10 cellular contexts compared by ENCODE assay signal in genomic region chr9:137303031-137303892, GRCh38. TPM values are rescaled to one million over a fixed set of nuclear protein-coding genes. Genes with fewer than 3 reads are reported as not detected.
DNase-seq lines count a peak whose midpoint lies in the region; ATAC-seq and TF ChIP-seq lines count a peak whose summit lies in the region.
"Had no signal": no experiment of that assay in that cellular context is flagged by ENCODE, and none has a peak within 500 bp of the region (broad histone marks: within the 10 kb centered on the region; RNA-seq: fewer than 3 reads in every experiment).

No MANE protein-coding gene starts in this region.

- H3K27ac ChIP-seq in mammary epithelial cell (ENCODE audit: insufficient read depth, low read depth, low read length) (peak overlapping the region; percentile 20), lower lobe of right lung (peak overlapping the region; percentile 73), transverse colon (peak overlapping the region; percentile 86 to 98 (median 96))
- H3K27ac ChIP-seq: HL-60 had no signal

- ATAC-seq in lower lobe of right lung = no peak
- no peak for ATAC-seq in GM19455 (IDR thresholded peaks at IDR 0.05; ENCODE audit: unreplicated experiment)

- dilution Hi-C loops in mammary epithelial cell (cut with HindIII; ENCODE audit: low sequenced_read_pairs) = no loop called here

- H3K4me3 Mint-ChIP-seq in activated T-cell treated with anti-CD3 and anti-CD28 coated beads, Interleukin-2, amount 50 U/mL, for 24 hours = peak overlapping the region; percentile 20

- intact Hi-C loops in mammary epithelial cell (cut with micrococcal nuclease) (loop anchor here (1.0 kb wide), 1 partner anchor 8 kb away; no protein-coding TSS in a partner anchor), lower lobe of right lung (cut with DNase I) (no loop called here), transverse colon (cut with DNase I; ENCODE audit: low total_unique reads) (no loop called here)

- BruUV-seq in mammary epithelial cell (replicated peaks; lab: Mats Ljungman, UMichigan) = no TSS peak

- peaks cover 2% of the 10 kb centered on the region for H3K27me3 ChIP-seq in mammary epithelial cell (ENCODE audit: insufficient read depth, low read length)
- H3K27me3 ChIP-seq in lower lobe of right lung (ENCODE audit: low read depth) = peaks cover 41% of the 10 kb centered on the region
- peaks cover 33% of the 10 kb centered on the region for H3K27me3 ChIP-seq in transverse colon

- H3K9ac ChIP-seq in mammary epithelial cell (ENCODE audit: insufficient read depth, low read length) = peak overlapping the region; percentile 36

- H2AFZ ChIP-seq in mammary epithelial cell (ENCODE audit: low read depth, low read length) = peak overlapping the region; percentile 78

- H3K27ac Mint-ChIP-seq in activated T-cell treated with anti-CD3 and anti-CD28 coated beads, Interleukin-2, amount 50 U/mL, for 24 hours = no peak overlapping the region

- H3K4me3 ChIP-seq in mammary epithelial cell (replicated peaks in 1 of 3; ENCODE audit: insufficient read depth in 1 of 3, low read depth in 2 of 3, low read length in 3 of 3) (peak overlapping the region in 2 of 3 experiments; percentile 39 to 48), lower lobe of right lung (peak overlapping the region; percentile 55), transverse colon (peak overlapping the region in 3 of 4 donors; percentile 43 to 58 (median 53))

- H4K20me1 ChIP-seq in mammary epithelial cell (ENCODE audit: insufficient read depth, low read length) = peaks cover 5% of the 10 kb centered on the region

- TF ChIP-seq POLR2A in transverse colon (IDR thresholded peaks at IDR 0.05) = peak; percentile 83

- no peaks in the 10 kb centered on the region for H3K79me2 ChIP-seq in mammary epithelial cell (ENCODE audit: insufficient read depth, low read length)

- no peak for DNase-seq in activated T-cell treated with anti-CD3 and anti-CD28 coated beads, Interleukin-2, amount 50 U/mL, for 24 hours
- DNase-seq in activated T-cell treated with anti-CD3 and anti-CD28 coated beads, Interleukin-2, amount 50 U/mL, for 48 hours = no peak
- DNase-seq in mammary epithelial cell (peak; percentile 81), lower lobe of right lung (peak; percentile 47), transverse colon (peak; percentile 77), NCI-H1092 (lab: John Stamatoyannopoulos, UW) (no peak), EL (no peak)

- H3K4me2 ChIP-seq in mammary epithelial cell (ENCODE audit: insufficient read depth, low read depth, low read length) = peak overlapping the region; percentile 83

- no peaks in the 10 kb centered on the region for H3K9me3 ChIP-seq in mammary epithelial cell (replicated peaks; ENCODE audit: insufficient read depth, low read length)
- no peaks in the 10 kb centered on the region for H3K9me3 ChIP-seq in lower lobe of right lung
- H3K9me3 ChIP-seq in transverse colon = no peaks in the 10 kb centered on the region

- H3K27me3 Mint-ChIP-seq in activated T-cell treated with anti-CD3 and anti-CD28 coated beads, Interleukin-2, amount 50 U/mL, for 24 hours = peaks cover 21% of the 10 kb centered on the region

- no peaks in the 10 kb centered on the region for H3K36me3 Mint-ChIP-seq in activated T-cell treated with anti-CD3 and anti-CD28 coated beads, Interleukin-2, amount 50 U/mL, for 24 hours (ENCODE audit: low read depth)

- CTCF ChIA-PET in mammary epithelial cell (lab: Charles Lee; ENCODE audit: low non-redundant PET) = interaction anchor here (0.6 kb wide), 1 partner anchor 193 kb away, joined by 6 read pairs; no protein-coding TSS in a partner anchor

- in situ Hi-C loops in mammary epithelial cell (cut with MboI; ENCODE audit: low sequenced_read_pairs in 2 of 2) = no loop called here
- in situ Hi-C loops in transverse colon (cut with MboI; ENCODE audit: low pct_ligation_motif_present in 1 of 4, low pct_unique_long_range_greater_than_20kb in 1 of 4, low sequenced_read_pairs in 3 of 4) = no loop called here

- H3K4me1 Mint-ChIP-seq in activated T-cell treated with anti-CD3 and anti-CD28 coated beads, Interleukin-2, amount 50 U/mL, for 24 hours (ENCODE audit: low read depth) = peaks cover 23% of the 10 kb centered on the region

- no peak for TF ChIP-seq EP300 in transverse colon (IDR thresholded peaks at IDR 0.05; ENCODE audit: low read depth)

- H3K36me3 ChIP-seq in mammary epithelial cell (ENCODE audit: insufficient read depth, low read length) (no peaks in the 10 kb centered on the region), lower lobe of right lung (no peaks in the 10 kb centered on the region), transverse colon (no peaks in the 10 kb centered on the region)

- H3K4me1 ChIP-seq in mammary epithelial cell (ENCODE audit: insufficient read depth, low read length) (peaks cover 41% of the 10 kb centered on the region), lower lobe of right lung (peaks cover 68% of the 10 kb centered on the region), transverse colon (peaks cover 30 to 80% (median 72%) of the 10 kb centered on the region in 4 donors)

- 27% methylated on average over 11 of the region's 27 CpGs for WGBS in mammary epithelial cell (ENCODE audit: low coverage, missing lambda C conversion rate)
- WGBS in transverse colon (ENCODE audit: low coverage in 1 of 2), 2 donors = 42% methylated on average over 26 of the region's 27 CpGs; no CpG with 5 or more reads in 1 of the 2 donors

- no peaks in the 10 kb centered on the region for H3K9me3 Mint-ChIP-seq in activated T-cell treated with anti-CD3 and anti-CD28 coated beads, Interleukin-2, amount 50 U/mL, for 24 hours

- TF ChIP-seq CTCF in mammary epithelial cell (conservative IDR thresholded peaks at IDR 0.05 in 1 of 2, IDR thresholded peaks at IDR 0.05 in 1 of 2; ENCODE audit: extremely low read depth in 1 of 2, insufficient read depth in 1 of 2, low read depth in 1 of 2, low read length in 2 of 2) (no peak), lower lobe of right lung (IDR thresholded peaks at IDR 0.05) (no peak), transverse colon (IDR thresholded peaks at IDR 0.05) (no peak)

RNA-seq across cellular contexts. Expression of gene NRARP, which starts 1.2 kb away (rescaled TPM):
- total RNA-seq in mammary epithelial cell (1 to 10 TPM in 1 of 2 donors, under 1 TPM in 1; 0.50 to 1.2 TPM), lower lobe of right lung (6.5 TPM), transverse colon (100 to 1,000 TPM in 3 of 4 donors, 10 to 100 TPM in 1; 92.0 to 343 (median 134) TPM)
- 0.37 TPM for polyA plus RNA-seq in mammary epithelial cell
- not detected for polyA minus RNA-seq in mammary epithelial cell

RNA-seq across cellular contexts. Expression of gene TOR4A, which starts 25.7 kb away (rescaled TPM):
- total RNA-seq in mammary epithelial cell (1 to 10 TPM in 1 of 2 donors, under 1 TPM in 1; 0.73 to 1.5 TPM), lower lobe of right lung (27.2 TPM), transverse colon (100 to 1,000 TPM in 1 of 4 donors, 10 to 100 TPM in 3; 49.2 to 121 (median 71.7) TPM)
- 0.11 TPM for polyA plus RNA-seq in mammary epithelial cell
- not detected for polyA minus RNA-seq in mammary epithelial cell

RNA-seq across cellular contexts. Expression of gene NELFB, which starts 48.1 kb away (rescaled TPM):
- total RNA-seq in mammary epithelial cell (10 to 100 TPM; 39.5 to 54.9 TPM), lower lobe of right lung (44.7 TPM), transverse colon (10 to 100 TPM; 28.1 to 90.5 (median 53.9) TPM)
- 44.4 TPM for polyA plus RNA-seq in mammary epithelial cell
- 37.9 TPM for polyA minus RNA-seq in mammary epithelial cell

RNA-seq across cellular contexts. Expression of gene STPG3, which starts 52.2 kb away (rescaled TPM):
- total RNA-seq in mammary epithelial cell (not detected), lower lobe of right lung (0.38 TPM), transverse colon (not detected)
- not detected for polyA plus RNA-seq in mammary epithelial cell
- not detected for polyA minus RNA-seq in mammary epithelial cell
- total RNA-seq: lung microvascular endothelial cell had no signal

Comparison
In these comparisons a context has a peak if more than half of its experiments do, and no peak if none do; other contexts are left out.
1. DNase-seq: peak in mammary epithelial cell (single experiment), lower lobe of right lung (single experiment) and transverse colon (single experiment); none in activated T-cell treated with anti-CD3 and anti-CD28 coated beads, Interleukin-2, amount 50 U/mL, for 24 hours (single experiment), activated T-cell treated with anti-CD3 and anti-CD28 coated beads, Interleukin-2, amount 50 U/mL, for 48 hours (0 of 2), NCI-H1092 (single experiment) and EL (single experiment).
2. H3K27ac ChIP-seq: peak in every context shown above with its lines; median percentile 96 in transverse colon; 73 in lower lobe of right lung; 20 in mammary epithelial cell.
3. RNA of gene NRARP, which starts 1.2 kb away (total RNA-seq): 92.0 to 343 TPM in transverse colon; 6.5 TPM in lower lobe of right lung (single experiment) and 0.50 to 1.2 TPM in mammary epithelial cell; every median in the first group is over 10 times any median in the second.
4. RNA of gene TOR4A, which starts 25.7 kb away (total RNA-seq): 49.2 to 121 TPM in transverse colon and 27.2 TPM in lower lobe of right lung (single experiment); 0.73 to 1.5 TPM in mammary epithelial cell; every median in the first group is over 10 times any median in the second.
5. Peak in every context shown above with its lines, with median percentiles within 50 percentile points of each other: H3K4me3 ChIP-seq.